ENCODE assay signal across 8 cellular contexts in genomic region chr7:130901209-130901783, GRCh38.
DNase-seq lines count a peak whose midpoint lies in the region; ATAC-seq and TF ChIP-seq lines count a peak whose summit lies in the region.

No MANE protein-coding gene starts in this region.

- peak overlapping the region; percentile 27 to 77 (median 32) for H3K4me3 Mint-ChIP-seq in brain

- H3K27ac ChIP-seq in subcutaneous abdominal adipose tissue (ENCODE audit: low read depth, low read length), result peak overlapping the region; percentile 48

- peak overlapping the region; percentile 14 to 92 (median 83) for H3K27ac Mint-ChIP-seq in brain

- H3K9ac ChIP-seq in subcutaneous abdominal adipose tissue (ENCODE audit: low read length in 5 of 5), result peak overlapping the region in 1 of 5 donors; percentile 55

- H3K9me3 Mint-ChIP-seq in brain, result peaks cover 0 to 23% (median 9%) of the 10 kb centered on the region in 5 experiments

- no peaks in the 10 kb centered on the region for H3K9me3 ChIP-seq in subcutaneous abdominal adipose tissue (ENCODE audit: control insufficient read depth in 5 of 5, low read length in 5 of 5)

- peaks cover 2 to 41% (median 8%) of the 10 kb centered on the region in 5 donors for H3K4me1 ChIP-seq in subcutaneous abdominal adipose tissue (ENCODE audit: control insufficient read depth in 5 of 5, insufficient read depth in 5 of 5, low read length in 5 of 5)

- peaks cover 59% of the 10 kb centered on the region for H3K4me1 Mint-ChIP-seq in brain

- H3K36me3 Mint-ChIP-seq in brain, result peaks cover 20% of the 10 kb centered on the region

- peaks cover 0 to 36% (median 22%) of the 10 kb centered on the region in 5 donors for H3K36me3 ChIP-seq in subcutaneous abdominal adipose tissue (ENCODE audit: control insufficient read depth in 5 of 5, insufficient read depth in 5 of 5, low read length in 5 of 5)

- H3K27me3 ChIP-seq in subcutaneous abdominal adipose tissue (ENCODE audit: control insufficient read depth in 5 of 5, insufficient read depth in 4 of 5, low read length in 5 of 5), result no peaks in the 10 kb centered on the region

- no peak for TF ChIP-seq CTCF in AG09309 (IDR thresholded peaks at IDR 0.05; ENCODE audit: control insufficient read depth, insufficient read depth, low read depth, low read length, missing control alignments)
- TF ChIP-seq CTCF in brain (conservative IDR thresholded peaks at IDR 0.05), result no peak

- peak; percentile 85 for DNase-seq in AG09309 (ENCODE audit: low read depth)
- DNase-seq in M059J (ENCODE audit: low read depth), result peak; percentile 83
- peak; percentile 86 for DNase-seq in left kidney (ENCODE audit: low read depth, low spot score)
- DNase-seq in NOMO-1 (lab: John Stamatoyannopoulos, UW; ENCODE audit: unreplicated experiment in 2 of 2), result no peak
- DNase-seq in NCI-H446 treated with DMSO at 0.1 percent for 48 hours (lab: John Stamatoyannopoulos, UW), result no peak

- peaks cover 17% of the 10 kb centered on the region for H3K27me3 Mint-ChIP-seq in brain

- ATAC-seq in HG03025 (IDR thresholded peaks at IDR 0.05; ENCODE audit: low FRiP score, unreplicated experiment), result no peak

- H3K4me3 ChIP-seq in AG09309 (ENCODE audit: control insufficient read depth, low read depth, low read length), result no peak overlapping the region
- no peak overlapping the region for H3K4me3 ChIP-seq in subcutaneous abdominal adipose tissue (ENCODE audit: low read depth in 1 of 5, low read length in 5 of 5)

Comparison
In these comparisons a context has a peak if more than half of its experiments do, and no peak if none do; other contexts are left out.
1. DNase-seq: peak in AG09309 (single experiment), M059J (single experiment) and left kidney (single experiment); none in NOMO-1 (0 of 2) and NCI-H446 treated with DMSO at 0.1 percent for 48 hours (single experiment).